In genomic region chr21:45850181-45850580, GRCh38 we compare ENCODE assay signal across 22 cellular contexts.
"Had no signal": no experiment of that assay in that cellular context is flagged by ENCODE, and none has a peak within 500 bp of the region (broad histone marks: within the 10 kb centered on the region; RNA-seq: fewer than 3 reads in every experiment).

No MANE protein-coding gene starts in this region.

- H3K4me3 ChIP-seq: ascending aorta, body of pancreas, Peyer's patch, SJCRH30 had no signal

- H3K36me3 ChIP-seq: ascending aorta, Peyer's patch, SJCRH30 had no signal

- H3K27ac ChIP-seq: ascending aorta, body of pancreas, KMS-11, Peyer's patch, RWPE1, SJCRH30, VCaP had no signal

- ATAC-seq: activated CD8-positive, alpha-beta T cell treated with anti-CD3 and anti-CD28 coated beads for 36 hours; body of pancreas had no signal

- H3K36me3 Mint-ChIP-seq: activated naive CD4-positive, alpha-beta T cell treated with anti-CD3 and anti-CD28 coated beads, Interleukin-2, amount 50 U/mL, for 24 hours had no signal

- H3K27ac Mint-ChIP-seq: activated CD8-positive, alpha-beta T cell treated with anti-CD3 and anti-CD28 coated beads for 36 hours; activated naive CD4-positive, alpha-beta T cell treated with anti-CD3 and anti-CD28 coated beads, Interleukin-2, amount 50 U/mL, for 24 hours; activated T-helper 1 cell treated with anti-CD3 and anti-CD28 coated beads, Interleukin-12 subunit alpha, Interleukin-12 subunit beta, Interleukin-2, Interleukin-4 antibody, amounts not matched to agents 30 ng/mL and 10 ng/mL and 1 ng/mL, durations not matched to agents 14 hours and 24 hours and 36 hours had no signal

- H3K4me1 ChIP-seq: body of pancreas, Peyer's patch, SJCRH30 had no signal

- H3K27me3 ChIP-seq: ascending aorta, body of pancreas, Peyer's patch had no signal

- H3K9me3 Mint-ChIP-seq: activated CD8-positive, alpha-beta T cell treated with anti-CD3 and anti-CD28 coated beads for 36 hours; activated naive CD4-positive, alpha-beta T cell treated with anti-CD3 and anti-CD28 coated beads, Interleukin-2, amount 50 U/mL, for 24 hours; activated T-helper 1 cell treated with anti-CD3 and anti-CD28 coated beads, Interleukin-12 subunit alpha, Interleukin-12 subunit beta, Interleukin-2, Interleukin-4 antibody, amounts not matched to agents 30 ng/mL and 10 ng/mL and 1 ng/mL, durations not matched to agents 14 hours and 24 hours and 36 hours had no signal

- DNase-seq: activated CD4-positive, alpha-beta T cell treated with anti-CD3 and anti-CD28 coated beads for 4 hours; activated CD8-positive, alpha-beta T cell treated with anti-CD3 and anti-CD28 coated beads for 36 hours; activated effector memory CD4-positive, alpha-beta T cell treated with Interleukin-2 at 50 U/mL for 16 hours; activated naive CD4-positive, alpha-beta T cell; body of pancreas; NCI-H1092; NCI-H1417 treated with DMSO at 0.1 percent for 48 hours; NCI-H1694 treated with DMSO at 0.1 percent for 48 hours; NCI-H2081; NCI-H446; NCI-H524; Peyer's patch; Right ventricle myocardium superior; SJCRH30; SK-N-SH; T-helper 1 cell had no signal

- H3K4me3 Mint-ChIP-seq: activated CD8-positive, alpha-beta T cell treated with anti-CD3 and anti-CD28 coated beads for 36 hours; activated naive CD4-positive, alpha-beta T cell treated with anti-CD3 and anti-CD28 coated beads, Interleukin-2, amount 50 U/mL, for 24 hours; activated T-helper 1 cell treated with anti-CD3 and anti-CD28 coated beads, Interleukin-12 subunit alpha, Interleukin-12 subunit beta, Interleukin-2, Interleukin-4 antibody, amounts not matched to agents 30 ng/mL and 10 ng/mL and 1 ng/mL, durations not matched to agents 14 hours and 24 hours and 36 hours had no signal

- H3K9me3 ChIP-seq: ascending aorta, body of pancreas, Peyer's patch, SJCRH30, SK-N-SH had no signal

- H3K27me3 Mint-ChIP-seq: activated naive CD4-positive, alpha-beta T cell treated with anti-CD3 and anti-CD28 coated beads, Interleukin-2, amount 50 U/mL, for 24 hours had no signal
